ENCODE assay signal across 26 cellular contexts in genomic region chr16:31149332-31149731, GRCh38. TPM values are rescaled to one million over a fixed set of nuclear protein-coding genes. Genes with fewer than 3 reads are reported as not detected.
A peak's percentile ranks its signal among the peaks of the same experiment; 100 is the strongest.
DNase-seq lines count a peak whose midpoint lies in the region; ATAC-seq and TF ChIP-seq lines count a peak whose summit lies in the region.
"Had no signal": no experiment of that assay in that cellular context is flagged by ENCODE, and none has a peak within 500 bp of the region (broad histone marks: within the 10 kb centered on the region; RNA-seq: fewer than 3 reads in every experiment).

No MANE protein-coding gene starts in this region.

- no peak for TF ChIP-seq CTCF in GM23338 (conservative IDR thresholded peaks at IDR 0.05; ENCODE audit: low read depth in 2 of 2)
- TF ChIP-seq CTCF in WTC11 (IDR thresholded peaks at IDR 0.05): no peak
- TF ChIP-seq CTCF in GM10266 (IDR thresholded peaks at IDR 0.05; ENCODE audit: control insufficient read depth, insufficient read depth, low read depth, missing control alignments): no peak

- H3K27me3 ChIP-seq in GM23338 (ENCODE audit: insufficient read depth) (peaks cover 28% of the 10 kb centered on the region), mesendoderm (ENCODE audit: insufficient read depth, low read length, poor library complexity) (peaks cover 3% of the 10 kb centered on the region)
- H3K27me3 ChIP-seq: ovary, vagina had no signal

- no peak for DNase-seq in GM23338 (ENCODE audit: low spot score)
- DNase-seq in WTC11 (ENCODE audit: low spot score): no peak
- DNase-seq in mesendoderm: no peak
- no peak for DNase-seq in H4 (ENCODE audit: low spot score)
- DNase-seq in GM10266 (ENCODE audit: extremely low spot score): no peak
- DNase-seq: activated B cell treated with CpG ODN at 0.5 μM for 24 hours; activated CD4-positive, alpha-beta memory T cell treated with anti-CD3 and anti-CD28 coated beads for 36 hours; activated CD8-positive, alpha-beta memory T cell treated with anti-CD3 and anti-CD28 coated beads, Interleukin-2, amount 50 U/mL, for 4 hours; activated naive CD4-positive, alpha-beta T cell treated with anti-CD3 and anti-CD28 coated beads, Interleukin-2, amount 10 ng/mL, durations not matched to agents 7 days and 5 days; CD4-positive, alpha-beta T cell; DMS 273 treated with DMSO at 0.1 percent for 48 hours; GOT3; NCI-H510A treated with DMSO at 0.1 percent for 48 hours; ovary; PC-3; SHP77 treated with DMSO at 0.1 percent for 48 hours; small intestine; stimulated activated naive CD8-positive, alpha-beta T cell treated with anti-CD3 and anti-CD28 coated beads, Interleukin-15, amount 100 ng/mL, for 72 hours had no signal

- no peaks in the 10 kb centered on the region for H3K79me2 ChIP-seq in GM23338 (replicated peaks; ENCODE audit: insufficient read depth)
- no peaks in the 10 kb centered on the region for H3K79me2 ChIP-seq in mesendoderm (ENCODE audit: control insufficient read depth, insufficient read depth, low read length)

- H3K4ac ChIP-seq in mesendoderm (ENCODE audit: low read depth, low read length): no peak overlapping the region

- no peak overlapping the region for H2BK5ac ChIP-seq in mesendoderm (ENCODE audit: low read length)

- H3K4me1 Mint-ChIP-seq in GM23338: peaks cover 20% of the 10 kb centered on the region
- H3K4me1 Mint-ChIP-seq in WTC11: peaks cover 20% of the 10 kb centered on the region
- H3K4me1 Mint-ChIP-seq: activated B cell treated with CpG ODN at 0.5 μM for 24 hours; brain; nephron; stimulated activated naive CD8-positive, alpha-beta T cell treated with anti-CD3 and anti-CD28 coated beads, Interleukin-15, amount 100 ng/mL, for 72 hours had no signal

- no CpG with 5 or more reads among the region's 5 CpGs for WGBS in mesendoderm (ENCODE audit: extremely low coverage, insufficient coverage, low lambda C conversion rate)

- H2AFZ ChIP-seq in GM23338: 0 out of 2 replicates have a peak overlapping the region, but pooled peaks have one; percentile 10

- H3K23ac ChIP-seq in mesendoderm (ENCODE audit: low read length): peak overlapping the region; percentile 3

- H3K9me2 ChIP-seq in GM23338 (ENCODE audit: insufficient read depth): no peaks in the 10 kb centered on the region

- H3K36me3 Mint-ChIP-seq in GM23338 (ENCODE audit: low read depth): no peaks in the 10 kb centered on the region; the same call in 2 of the 3 replicates
- H3K36me3 Mint-ChIP-seq in WTC11: no peaks in the 10 kb centered on the region
- H3K36me3 Mint-ChIP-seq: activated CD4-positive, alpha-beta memory T cell treated with anti-CD3 and anti-CD28 coated beads for 36 hours; activated naive CD4-positive, alpha-beta T cell treated with anti-CD3 and anti-CD28 coated beads, Interleukin-2, amount 10 ng/mL, durations not matched to agents 7 days and 5 days; brain had no signal

- H2BK120ac ChIP-seq in mesendoderm (ENCODE audit: low read depth, low read length): no peak overlapping the region

- H3K4me1 ChIP-seq in GM23338 (ENCODE audit: insufficient read depth) (peaks cover 14% of the 10 kb centered on the region), mesendoderm (ENCODE audit: control insufficient read depth, low read depth, low read length) (no peaks in the 10 kb centered on the region)

- 0 out of 2 replicates have a peak, but pooled peaks cover 2% of the 10 kb centered on the region for H3F3A ChIP-seq in GM23338 (replicated peaks; ENCODE audit: low read depth)

- POLR2A ChIA-PET in WTC11 (lab: Charles Lee): interaction anchor here (1.9 kb wide), 1 partner anchor 31 kb away, joined by 7 read pairs; the partner anchor contains the start of gene FUS

- H3K4me2 ChIP-seq in GM23338 (peak overlapping the region; percentile 86; the same call in 1 of the 2 replicates), mesendoderm (ENCODE audit: low read length) (no peak overlapping the region)

- H4K20me1 ChIP-seq in GM23338 (replicated peaks; ENCODE audit: insufficient read depth): no peaks in the 10 kb centered on the region

- CTCF ChIA-PET in WTC11 (lab: Charles Lee): interaction anchor here (1.0 kb wide), 1 partner anchor 164 kb away, joined by 4 read pairs; the partner anchor contains the start of gene HSD3B7

- H3K27ac ChIP-seq in GM23338 (ENCODE audit: low read depth) (no peak overlapping the region), mesendoderm (ENCODE audit: low read depth, low read length) (no peak overlapping the region)
- H3K27ac ChIP-seq: ovary, vagina had no signal

- no peak overlapping the region; the same call in 1 of the 2 replicates for H3K4me3 ChIP-seq in GM23338
- H3K4me3 ChIP-seq in mesendoderm (ENCODE audit: low read length): no peak overlapping the region
- H3K4me3 ChIP-seq: lung, mucosa of descending colon, ovary, vagina had no signal

- no peak overlapping the region for H4K8ac ChIP-seq in mesendoderm (ENCODE audit: low read depth, low read length)

- no peaks in the 10 kb centered on the region; the same call in 1 of the 2 replicates for H3K36me3 ChIP-seq in GM23338 (ENCODE audit: insufficient read depth)
- no peaks in the 10 kb centered on the region for H3K36me3 ChIP-seq in mesendoderm (ENCODE audit: control insufficient read depth, insufficient read depth, low read length)
- H3K36me3 ChIP-seq: ovary, vagina had no signal

- H3K79me1 ChIP-seq in mesendoderm (ENCODE audit: low read length): no peaks in the 10 kb centered on the region

- no peak overlapping the region for H3K27ac Mint-ChIP-seq in GM23338
- H3K27ac Mint-ChIP-seq in WTC11: no peak overlapping the region
- H3K27ac Mint-ChIP-seq: activated B cell treated with CpG ODN at 0.5 μM for 24 hours; activated CD4-positive, alpha-beta memory T cell treated with anti-CD3 and anti-CD28 coated beads for 36 hours; activated naive CD4-positive, alpha-beta T cell treated with anti-CD3 and anti-CD28 coated beads, Interleukin-2, amount 10 ng/mL, durations not matched to agents 7 days and 5 days; activated T-helper 1 cell treated with anti-CD3 and anti-CD28 coated beads, Interleukin-12 subunit alpha, Interleukin-12 subunit beta, Interleukin-2, Interleukin-4 antibody, amounts not matched to agents 30 ng/mL and 10 ng/mL and 1 ng/mL, durations not matched to agents 14 hours and 24 hours and 36 hours; brain; CD4-positive, alpha-beta T cell; nephron had no signal

- ATAC-seq in GM23338 (no peak), WTC11 (no peak), GM18861 (IDR thresholded peaks at IDR 0.05; ENCODE audit: unreplicated experiment) (no peak)
- ATAC-seq: PC-3 had no signal

- H3K4me3 Mint-ChIP-seq in GM23338 (no peak overlapping the region), WTC11 (peak overlapping the region; percentile 18)
- H3K4me3 Mint-ChIP-seq: activated B cell treated with CpG ODN at 0.5 μM for 24 hours; activated CD4-positive, alpha-beta memory T cell treated with anti-CD3 and anti-CD28 coated beads for 36 hours; activated naive CD4-positive, alpha-beta T cell treated with anti-CD3 and anti-CD28 coated beads, Interleukin-2, amount 10 ng/mL, durations not matched to agents 7 days and 5 days; activated T-helper 1 cell treated with anti-CD3 and anti-CD28 coated beads, Interleukin-12 subunit alpha, Interleukin-12 subunit beta, Interleukin-2, Interleukin-4 antibody, amounts not matched to agents 30 ng/mL and 10 ng/mL and 1 ng/mL, durations not matched to agents 14 hours and 24 hours and 36 hours; brain; CD4-positive, alpha-beta T cell; nephron; stimulated activated naive CD8-positive, alpha-beta T cell treated with anti-CD3 and anti-CD28 coated beads, Interleukin-15, amount 100 ng/mL, for 72 hours had no signal

- H4K5ac ChIP-seq in mesendoderm (ENCODE audit: low read length): no peak overlapping the region

- H3K18ac ChIP-seq in mesendoderm (ENCODE audit: low read length): no peak overlapping the region

- no peak overlapping the region for H3K9ac ChIP-seq in mesendoderm (ENCODE audit: low read length)

- H3K56ac ChIP-seq in mesendoderm (ENCODE audit: low read length): peak overlapping the region; percentile 49

- H3K27me3 Mint-ChIP-seq in GM23338 (ENCODE audit: insufficient read depth, low read depth, poor library complexity) (peaks cover 26% of the 10 kb centered on the region), WTC11 (ENCODE audit: low read depth) (peaks cover 35% of the 10 kb centered on the region)

- no peak overlapping the region for H2BK15ac ChIP-seq in mesendoderm (replicated peaks; ENCODE audit: low read depth)

- H2AK5ac ChIP-seq in mesendoderm (ENCODE audit: low read length): no peak overlapping the region

- H3K9me3 Mint-ChIP-seq in GM23338: no peaks in the 10 kb centered on the region; the same call in 2 of the 3 replicates
- H3K9me3 Mint-ChIP-seq in WTC11: no peaks in the 10 kb centered on the region
- H3K9me3 Mint-ChIP-seq: activated B cell treated with CpG ODN at 0.5 μM for 24 hours; activated CD4-positive, alpha-beta memory T cell treated with anti-CD3 and anti-CD28 coated beads for 36 hours; activated naive CD4-positive, alpha-beta T cell treated with anti-CD3 and anti-CD28 coated beads, Interleukin-2, amount 10 ng/mL, durations not matched to agents 7 days and 5 days; activated T-helper 1 cell treated with anti-CD3 and anti-CD28 coated beads, Interleukin-12 subunit alpha, Interleukin-12 subunit beta, Interleukin-2, Interleukin-4 antibody, amounts not matched to agents 30 ng/mL and 10 ng/mL and 1 ng/mL, durations not matched to agents 14 hours and 24 hours and 36 hours; CD4-positive, alpha-beta T cell; nephron; stimulated activated naive CD8-positive, alpha-beta T cell treated with anti-CD3 and anti-CD28 coated beads, Interleukin-15, amount 100 ng/mL, for 72 hours had no signal

RNA-seq across cellular contexts. Expression of gene PRSS36, which starts 0.5 kb away (rescaled TPM):
- 1.3 and 1.4 TPM in 2 replicates for total RNA-seq in GM23338 (2014; rRNA removed; shearing (Covaris generic))
- polyA plus RNA-seq in GM23338 (2016; fragmentation: Nextera tagmentation; extraction: Ambion mirVana): 0.91 and 1.4 TPM in 2 replicates
- 0.48 to 1.5 TPM (median 1.3 TPM) in 3 replicates for total RNA-seq in WTC11 (2021)
- 0.39 TPM for polyA plus RNA-seq in mesendoderm (2013, experiment 1 of 2)
- 0.32 TPM for polyA plus RNA-seq in mesendoderm (2013, experiment 2 of 2)
- total RNA-seq in H4 (2014; rRNA removed; shearing (Covaris generic)): 0.12 TPM in 1 of 2 replicates, not detected in the other

RNA-seq across cellular contexts. Expression of gene PRSS8, which starts 13.8 kb away (rescaled TPM):
- 75.9 and 77.0 TPM in 2 replicates for total RNA-seq in GM23338 (2014; rRNA removed; shearing (Covaris generic))
- polyA plus RNA-seq in GM23338 (2016; fragmentation: Nextera tagmentation; extraction: Ambion mirVana): 59.2 and 65.3 TPM in 2 replicates
- 78.8 to 127 TPM (median 127 TPM) in 3 replicates for total RNA-seq in WTC11 (2021)
- 64.9 TPM for polyA plus RNA-seq in mesendoderm (2013, experiment 1 of 2)
- 65.6 TPM for polyA plus RNA-seq in mesendoderm (2013, experiment 2 of 2)
- 0.04 TPM in 1 of 2 replicates, not detected in the other for total RNA-seq in H4 (2014; rRNA removed; shearing (Covaris generic))
- total RNA-seq: activated B cell treated with CpG ODN at 0.5 μM for 24 hours; activated CD4-positive, alpha-beta memory T cell treated with anti-CD3 and anti-CD28 coated beads for 36 hours; activated T-helper 1 cell treated with anti-CD3 and anti-CD28 coated beads, Interleukin-12 subunit alpha, Interleukin-12 subunit beta, Interleukin-2, Interleukin-4 antibody, amounts not matched to agents 30 ng/mL and 10 ng/mL and 1 ng/mL, durations not matched to agents 14 hours and 24 hours and 36 hours; CD4-positive, alpha-beta T cell; LHCN-M2 had no signal

RNA-seq across cellular contexts. Expression of gene FUS, which starts 30.6 kb away (rescaled TPM):
- total RNA-seq in GM23338 (2014; rRNA removed; shearing (Covaris generic)): 213 and 247 TPM in 2 replicates
- polyA plus RNA-seq in GM23338 (2016; fragmentation: Nextera tagmentation; extraction: Ambion mirVana): 528 and 553 TPM in 2 replicates
- total RNA-seq in WTC11 (2021): 631 to 770 TPM (median 679 TPM) in 3 replicates
- polyA plus RNA-seq in mesendoderm (2013, experiment 1 of 2): 1,268 TPM
- 1,201 TPM for polyA plus RNA-seq in mesendoderm (2013, experiment 2 of 2)
- 21.5 and 25.8 TPM in 2 replicates for total RNA-seq in H4 (2014; rRNA removed; shearing (Covaris generic))

RNA-seq across cellular contexts. Expression of gene KAT8, which starts 31.9 kb away (rescaled TPM):
- total RNA-seq in GM23338 (2014; rRNA removed; shearing (Covaris generic)): 84.8 and 85.4 TPM in 2 replicates
- 47.6 and 50.9 TPM in 2 replicates for polyA plus RNA-seq in GM23338 (2016; fragmentation: Nextera tagmentation; extraction: Ambion mirVana)
- total RNA-seq in WTC11 (2021): 65.7 to 70.8 TPM (median 69.8 TPM) in 3 replicates
- 33.3 TPM for polyA plus RNA-seq in mesendoderm (2013, experiment 1 of 2)
- 35.2 TPM for polyA plus RNA-seq in mesendoderm (2013, experiment 2 of 2)
- total RNA-seq in H4 (2014; rRNA removed; shearing (Covaris generic)): 37.9 and 40.8 TPM in 2 replicates

RNA-seq across cellular contexts. Expression of gene BCKDK, which starts 41.1 kb away (rescaled TPM):
- 58.9 and 71.2 TPM in 2 replicates for total RNA-seq in GM23338 (2014; rRNA removed; shearing (Covaris generic))
- 35.9 and 36.1 TPM in 2 replicates for polyA plus RNA-seq in GM23338 (2016; fragmentation: Nextera tagmentation; extraction: Ambion mirVana)
- 58.3 to 71.3 TPM (median 69.3 TPM) in 3 replicates for total RNA-seq in WTC11 (2021)
- polyA plus RNA-seq in mesendoderm (2013, experiment 1 of 2): 38.4 TPM
- 38.4 TPM for polyA plus RNA-seq in mesendoderm (2013, experiment 2 of 2)
- 32.7 and 38.6 TPM in 2 replicates for total RNA-seq in H4 (2014; rRNA removed; shearing (Covaris generic))

Comparison
In these comparisons a context has a peak if more than half of its experiments do, and no peak if none do; other contexts are left out.
1. RNA of gene PRSS8, which starts 13.8 kb away (total RNA-seq): 78.8 to 127 TPM in WTC11 and 75.9 to 77.0 TPM in GM23338; 0.04 TPM in H4; every median in the first group is over 10 times any median in the second.